In the genomic region with DNA sequence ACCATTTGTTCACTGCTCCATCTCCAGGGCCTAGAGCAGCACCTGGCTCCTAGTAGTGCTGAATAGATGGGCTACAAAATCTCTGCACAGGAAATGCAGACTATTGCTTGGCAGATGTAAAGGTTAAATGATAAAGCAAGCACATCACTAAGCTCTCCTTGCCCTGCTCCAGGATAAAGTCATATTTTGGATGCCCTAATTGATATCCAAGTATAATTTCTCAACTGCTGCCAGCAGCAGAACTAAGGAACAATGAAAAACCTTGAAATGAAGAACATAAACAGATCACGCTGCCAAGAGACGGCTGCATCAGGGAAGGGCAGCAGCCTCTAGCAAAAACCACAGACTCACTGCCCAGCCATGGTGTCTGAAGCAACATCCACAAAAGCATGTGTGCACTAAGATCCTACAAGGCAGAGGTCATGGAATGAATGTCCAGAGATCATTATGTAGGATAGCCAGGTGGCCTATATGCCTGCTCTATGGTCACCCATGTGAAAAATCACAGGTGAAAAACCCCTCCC, we compare ENCODE assay signal across 12 cellular contexts.
"Had no signal": no experiment of that assay in that cellular context is flagged by ENCODE, and none has a peak within 500 bp of the region (broad histone marks: within the 10 kb centered on the region; RNA-seq: fewer than 3 reads in every experiment).

No MANE protein-coding gene starts in this region.

- ATAC-seq: heart right ventricle, left lobe of liver had no signal

- H3K4me3 Mint-ChIP-seq: activated naive CD4-positive, alpha-beta T cell treated with anti-CD3 and anti-CD28 coated beads for 36 hours; neural crest cell; stimulated activated naive CD8-positive, alpha-beta T cell treated with anti-CD3 and anti-CD28 coated beads, Interleukin-15, amount 100 ng/mL, for 72 hours had no signal

- DNase-seq: activated CD4-positive, alpha-beta T cell treated with anti-CD3 and anti-CD28 coated beads, Interleukin-2, amount 50 U/mL, for 48 hours; activated CD4-positive, CD25-positive, alpha-beta regulatory T cell treated with anti-CD3 and anti-CD28 coated beads, Interleukin-2, amount 50 U/mL, for 72 hours; activated naive CD4-positive, alpha-beta T cell treated with anti-CD3 and anti-CD28 coated beads for 36 hours; amniotic stem cell; effector CD4-positive, alpha-beta T cell; heart right ventricle; islet precursor cell; mesendoderm; stimulated activated CD4-positive, alpha-beta T cell treated with anti-CD3 and anti-CD28 coated beads, Interleukin-4, amount 100 ng/mL, for 1 hour; stimulated activated naive CD8-positive, alpha-beta T cell treated with anti-CD3 and anti-CD28 coated beads, Interleukin-15, amount 100 ng/mL, for 72 hours had no signal

- H3K4me1 Mint-ChIP-seq: neural crest cell had no signal

- H3K27me3 Mint-ChIP-seq: stimulated activated naive CD8-positive, alpha-beta T cell treated with anti-CD3 and anti-CD28 coated beads, Interleukin-15, amount 100 ng/mL, for 72 hours had no signal

- H3K27ac Mint-ChIP-seq: activated naive CD4-positive, alpha-beta T cell treated with anti-CD3 and anti-CD28 coated beads for 36 hours; stimulated activated naive CD8-positive, alpha-beta T cell treated with anti-CD3 and anti-CD28 coated beads, Interleukin-15, amount 100 ng/mL, for 72 hours had no signal
